Comparison of ENCODE assay signal across 18 cellular contexts in genomic region chr4:184238072-184238743, GRCh38.
DNase-seq lines count a peak whose midpoint lies in the region; ATAC-seq lines count a peak whose summit lies in the region.
"Had no signal": no experiment of that assay in that cellular context is flagged by ENCODE, and none has a peak within 500 bp of the region (broad histone marks: within the 10 kb centered on the region; RNA-seq: fewer than 3 reads in every experiment).

No MANE protein-coding gene starts in this region.

- peak overlapping the region; percentile 55 for H3K4me3 Mint-ChIP-seq in T-helper 2 cell treated with Interferon-gamma antibody and Interleukin-4, amounts not matched to agents 5 μg/mL and 100 μg/mL, for 36 hours
- no peak overlapping the region for H3K4me3 Mint-ChIP-seq in stimulated activated naive CD8-positive, alpha-beta T cell treated with anti-CD3 and anti-CD28 coated beads, Interleukin-15, Interleukin-2, amounts not matched to agents 100 ng/mL and 50 ng/mL, for 24 hours
- H3K4me3 Mint-ChIP-seq in activated naive CD8-positive, alpha-beta T cell: peak overlapping the region; percentile 51
- H3K4me3 Mint-ChIP-seq: brain had no signal

- DNase-seq in T-helper 2 cell treated with Interferon-gamma antibody and Interleukin-4, amounts not matched to agents 5 μg/mL and 100 μg/mL, for 36 hours (ENCODE audit: low spot score): peak; percentile 3
- DNase-seq in T-helper 2 cell: no peak
- DNase-seq in stimulated activated naive CD8-positive, alpha-beta T cell treated with anti-CD3 and anti-CD28 coated beads, Interleukin-15, Interleukin-2, amounts not matched to agents 100 U/mL and 50 U/mL, for 24 hours: no peak
- DNase-seq in substantia nigra (lab: John Stamatoyannopoulos, UW): no peak
- no peak for DNase-seq in AML-193 (lab: John Stamatoyannopoulos, UW)
- DNase-seq: GDM1, GOT3, left cardiac atrium, MG63, NCI-H2081 treated with DMSO at 0.1 percent for 48 hours, NCI-H345, NCI-H774, occipital lobe had no signal

- peak overlapping the region; percentile 26 for H3K27ac ChIP-seq in substantia nigra (ENCODE audit: low read depth, low read length, poor library complexity, severe bottlenecking)
- H3K27ac ChIP-seq: suprapubic skin had no signal

- H3K36me3 Mint-ChIP-seq in T-helper 2 cell treated with Interferon-gamma antibody and Interleukin-4, amounts not matched to agents 5 μg/mL and 100 μg/mL, for 36 hours (ENCODE audit: low read depth): no peaks in the 10 kb centered on the region
- no peaks in the 10 kb centered on the region for H3K36me3 Mint-ChIP-seq in stimulated activated naive CD8-positive, alpha-beta T cell treated with anti-CD3 and anti-CD28 coated beads, Interleukin-15, Interleukin-2, amounts not matched to agents 100 ng/mL and 50 ng/mL, for 24 hours (ENCODE audit: low read depth)
- no peaks in the 10 kb centered on the region for H3K36me3 Mint-ChIP-seq in activated naive CD8-positive, alpha-beta T cell
- H3K36me3 Mint-ChIP-seq: brain had no signal

- H3K9me3 Mint-ChIP-seq in T-helper 2 cell treated with Interferon-gamma antibody and Interleukin-4, amounts not matched to agents 5 μg/mL and 100 μg/mL, for 36 hours: no peaks in the 10 kb centered on the region
- no peaks in the 10 kb centered on the region for H3K9me3 Mint-ChIP-seq in stimulated activated naive CD8-positive, alpha-beta T cell treated with anti-CD3 and anti-CD28 coated beads, Interleukin-15, Interleukin-2, amounts not matched to agents 100 ng/mL and 50 ng/mL, for 24 hours
- H3K9me3 Mint-ChIP-seq in activated naive CD8-positive, alpha-beta T cell (ENCODE audit: low read depth): peaks cover 6% of the 10 kb centered on the region
- H3K9me3 Mint-ChIP-seq: brain had no signal

- ATAC-seq in stimulated activated naive CD8-positive, alpha-beta T cell treated with anti-CD3 and anti-CD28 coated beads, Interleukin-15, Interleukin-2, amounts not matched to agents 100 U/mL and 50 U/mL, for 24 hours: no peak
- no peak for ATAC-seq in GM21381 (IDR thresholded peaks at IDR 0.05; ENCODE audit: unreplicated experiment)
- ATAC-seq: left cardiac atrium had no signal

- H3K27me3 Mint-ChIP-seq in T-helper 2 cell treated with Interferon-gamma antibody and Interleukin-4, amounts not matched to agents 5 μg/mL and 100 μg/mL, for 36 hours (ENCODE audit: low read depth): no peaks in the 10 kb centered on the region
- H3K27me3 Mint-ChIP-seq in stimulated activated naive CD8-positive, alpha-beta T cell treated with anti-CD3 and anti-CD28 coated beads, Interleukin-15, Interleukin-2, amounts not matched to agents 100 ng/mL and 50 ng/mL, for 24 hours: no peaks in the 10 kb centered on the region
- no peaks in the 10 kb centered on the region for H3K27me3 Mint-ChIP-seq in activated naive CD8-positive, alpha-beta T cell

- H3K27ac Mint-ChIP-seq in T-helper 2 cell treated with Interferon-gamma antibody and Interleukin-4, amounts not matched to agents 5 μg/mL and 100 μg/mL, for 36 hours: peak overlapping the region; percentile 85
- peak overlapping the region; percentile 89 for H3K27ac Mint-ChIP-seq in stimulated activated naive CD8-positive, alpha-beta T cell treated with anti-CD3 and anti-CD28 coated beads, Interleukin-15, Interleukin-2, amounts not matched to agents 100 ng/mL and 50 ng/mL, for 24 hours
- peak overlapping the region; percentile 92 for H3K27ac Mint-ChIP-seq in activated naive CD8-positive, alpha-beta T cell

- peaks cover 26% of the 10 kb centered on the region for H3K4me1 Mint-ChIP-seq in T-helper 2 cell treated with Interferon-gamma antibody and Interleukin-4, amounts not matched to agents 5 μg/mL and 100 μg/mL, for 36 hours (ENCODE audit: low read depth)
- H3K4me1 Mint-ChIP-seq in stimulated activated naive CD8-positive, alpha-beta T cell treated with anti-CD3 and anti-CD28 coated beads, Interleukin-15, Interleukin-2, amounts not matched to agents 100 ng/mL and 50 ng/mL, for 24 hours (ENCODE audit: low read depth): peaks cover 36% of the 10 kb centered on the region
- H3K4me1 Mint-ChIP-seq in activated naive CD8-positive, alpha-beta T cell (ENCODE audit: low read depth): peaks cover 27% of the 10 kb centered on the region
- H3K4me1 Mint-ChIP-seq: brain had no signal
